In the genomic region with DNA sequence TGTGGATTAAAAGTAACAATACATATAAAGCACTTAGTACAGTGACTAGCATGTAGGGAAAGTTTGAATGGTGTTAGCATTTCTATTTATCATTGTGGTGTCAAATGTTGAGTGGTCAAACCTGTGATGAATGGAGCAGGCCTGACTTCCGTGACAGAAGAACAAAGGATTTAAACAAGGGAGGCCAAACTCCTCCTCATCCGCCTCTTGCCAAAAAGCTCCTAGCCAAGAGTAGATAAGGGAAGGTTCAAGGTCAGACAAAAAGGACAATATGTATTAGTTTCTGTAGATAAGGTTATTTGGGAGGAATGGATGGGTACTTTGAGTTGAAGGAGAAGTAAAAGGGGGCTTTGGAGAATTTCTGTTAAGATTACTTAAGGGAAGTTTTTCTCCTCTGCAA, we compare ENCODE assay signal across 31 cellular contexts. TPM values are rescaled to one million over a fixed set of nuclear protein-coding genes. Genes with fewer than 3 reads are reported as not detected.
A peak's percentile ranks its signal among the peaks of the same experiment; 100 is the strongest.
DNase-seq lines count a peak whose midpoint lies in the region; ATAC-seq and TF ChIP-seq lines count a peak whose summit lies in the region.
"Had no signal": no experiment of that assay in that cellular context is flagged by ENCODE, and none has a peak within 500 bp of the region (broad histone marks: within the 10 kb centered on the region; RNA-seq: fewer than 3 reads in every experiment).

No MANE protein-coding gene starts in this region.

- H3K4me1 ChIP-seq in heart left ventricle: peaks cover 4 to 28% (median 9%) of the 10 kb centered on the region in 12 donors
- peaks cover 32% of the 10 kb centered on the region for H3K4me1 ChIP-seq in left ventricle myocardium inferior
- H3K4me1 ChIP-seq in liver (ENCODE audit: control insufficient read depth in 4 of 4, insufficient read depth in 4 of 4, low read length in 3 of 4): peaks cover 30 to 72% (median 45%) of the 10 kb centered on the region in 4 donors
- peaks cover 13% of the 10 kb centered on the region for H3K4me1 ChIP-seq in testis

- no peaks in the 10 kb centered on the region for H3K9me3 Mint-ChIP-seq in activated T-helper 17 cell treated with anti-CD3 and anti-CD28 coated beads, Interleukin-2, amount 50 U/mL, for 72 hours
- no peaks in the 10 kb centered on the region for H3K9me3 Mint-ChIP-seq in activated CD4-positive, alpha-beta T cell treated with anti-CD3 and anti-CD28 coated beads for 36 hours (ENCODE audit: low read depth)
- H3K9me3 Mint-ChIP-seq: GM23338, H9 had no signal

- H3K27me3 ChIP-seq in heart left ventricle (no peaks in the 10 kb centered on the region), left ventricle myocardium inferior (ENCODE audit: low read depth) (no peaks in the 10 kb centered on the region), liver (ENCODE audit: control insufficient read depth in 4 of 4, insufficient read depth in 4 of 4, low read length in 3 of 4) (no peaks in the 10 kb centered on the region), testis (no peaks in the 10 kb centered on the region)
- H3K27me3 ChIP-seq: BLaER1 had no signal

- no peak overlapping the region for H3K27ac Mint-ChIP-seq in activated T-helper 17 cell treated with anti-CD3 and anti-CD28 coated beads, Interleukin-2, amount 50 U/mL, for 72 hours
- H3K27ac Mint-ChIP-seq in activated CD4-positive, alpha-beta T cell treated with anti-CD3 and anti-CD28 coated beads for 36 hours: no peak overlapping the region
- H3K27ac Mint-ChIP-seq: CD4-positive, CD25-positive, alpha-beta regulatory T cell; GM23338; H9 had no signal

- 27 to 52% (median 39%) methylated on average over 2 of the region's 2 CpGs for WGBS in heart left ventricle, 4 donors
- WGBS in liver: 34% methylated on average over 2 of the region's 2 CpGs
- WGBS in testis, 2 donors: 47 to 49% methylated on average over 2 of the region's 2 CpGs

- CTCF ChIA-PET in activated CD4-positive, alpha-beta T cell treated with anti-CD3 and anti-CD28 coated beads for 36 hours (lab: Charles Lee): interaction anchor here (3.1 to 3.9 kb wide), 2 partner anchors 9 to 34 kb away, joined by 16 to 19 read pairs; no protein-coding TSS in a partner anchor

- intact Hi-C loops in heart left ventricle (cut with DNase I) (loop anchor here in 5 of 10 donors (5.0 to 10.0 kb wide), 3 partner anchors 181 to 354 kb away; no protein-coding TSS in a partner anchor), left ventricle myocardium inferior (cut with micrococcal nuclease) (no loop called here), testis (cut with DNase I; ENCODE audit: low total_unique reads) (no loop called here)
- intact Hi-C loops in activated CD4-positive, alpha-beta T cell treated with anti-CD3 and anti-CD28 coated beads for 36 hours (cut with DNase I, micrococcal nuclease): no loop called here

- H3K4me3 ChIP-seq in heart left ventricle (no peak overlapping the region), left ventricle myocardium inferior (no peak overlapping the region), fibroblast of the aortic adventitia (ENCODE audit: low read depth, low read length) (no peak overlapping the region), liver (ENCODE audit: low read depth in 1 of 3, low read length in 3 of 3) (no peak overlapping the region), testis (no peak overlapping the region)
- H3K4me3 ChIP-seq: BLaER1, GM23338 had no signal

- H3K36me3 Mint-ChIP-seq in activated T-helper 17 cell treated with anti-CD3 and anti-CD28 coated beads, Interleukin-2, amount 50 U/mL, for 72 hours (ENCODE audit: low read depth): no peaks in the 10 kb centered on the region
- no peaks in the 10 kb centered on the region for H3K36me3 Mint-ChIP-seq in activated CD4-positive, alpha-beta T cell treated with anti-CD3 and anti-CD28 coated beads for 36 hours (ENCODE audit: low read depth)
- H3K36me3 Mint-ChIP-seq: CD4-positive, CD25-positive, alpha-beta regulatory T cell had no signal

- H3K9ac ChIP-seq in liver (ENCODE audit: low read depth in 1 of 2, low read length in 2 of 2): no peak overlapping the region
- H3K9ac ChIP-seq: BLaER1, KMS-11, SK-N-SH had no signal

- ATAC-seq in heart left ventricle (peak in 3 of 4 donors; percentile 20 to 42 (median 32)), HG02938 (IDR thresholded peaks at IDR 0.05; ENCODE audit: unreplicated experiment) (no peak)
- no peak for ATAC-seq in activated T-helper 17 cell treated with anti-CD3 and anti-CD28 coated beads, Interleukin-2, amount 50 U/mL, for 72 hours (replicated peaks)
- no peak for ATAC-seq in activated CD4-positive, alpha-beta T cell treated with anti-CD3 and anti-CD28 coated beads for 36 hours
- ATAC-seq: GM23338, Panc1 had no signal

- DNase-seq in heart left ventricle (no peak), left ventricle myocardium inferior (no peak), fibroblast of the aortic adventitia (ENCODE audit: low read depth) (peak; percentile 59), testis (peak; percentile 71)
- DNase-seq in activated CD4-positive, alpha-beta T cell treated with anti-CD3 and anti-CD28 coated beads for 36 hours: no peak
- DNase-seq: CD4-positive, CD25-positive, alpha-beta regulatory T cell; DMS153; DND-41; H9; MM.1S; NCI-H1048; NCI-H1417 treated with DMSO at 0.1 percent for 48 hours; NCI-H1694 treated with DMSO at 0.1 percent for 48 hours; NCI-H2081 treated with DMSO at 0.1 percent for 48 hours; NCI-H2171; NCI-H226; NCI-H510A; NCI-H69; SIG-M5; SK-N-SH had no signal

- POLR2A ChIA-PET in activated CD4-positive, alpha-beta T cell treated with anti-CD3 and anti-CD28 coated beads for 36 hours (lab: Charles Lee): no interaction called here

- H3K9me3 ChIP-seq in heart left ventricle: no peaks in the 10 kb centered on the region
- no peaks in the 10 kb centered on the region for H3K9me3 ChIP-seq in left ventricle myocardium inferior (replicated peaks)
- H3K9me3 ChIP-seq in liver (ENCODE audit: control insufficient read depth in 4 of 4, low read length in 3 of 4): no peaks in the 10 kb centered on the region
- H3K9me3 ChIP-seq in testis: no peaks in the 10 kb centered on the region
- H3K9me3 ChIP-seq: BLaER1, SK-N-SH had no signal

- H3K36me3 ChIP-seq in heart left ventricle (no peaks in the 10 kb centered on the region), left ventricle myocardium inferior (no peaks in the 10 kb centered on the region), liver (ENCODE audit: control insufficient read depth in 4 of 4, insufficient read depth in 3 of 4, low read depth in 1 of 4, low read length in 3 of 4) (no peaks in the 10 kb centered on the region), testis (ENCODE audit: low read depth, missing control alignments) (no peaks in the 10 kb centered on the region)
- H3K36me3 ChIP-seq: BLaER1 had no signal

- TF ChIP-seq CTCF in heart left ventricle (IDR thresholded peaks at IDR 0.05) (no peak), left ventricle myocardium inferior (IDR thresholded peaks at IDR 0.05; ENCODE audit: borderline replicate concordance) (no peak), fibroblast of the aortic adventitia (IDR thresholded peaks at IDR 0.05; ENCODE audit: insufficient read depth, low read length) (no peak), liver (IDR thresholded peaks at IDR 0.05; ENCODE audit: low read depth, low read length, missing input control) (no peak), testis (IDR thresholded peaks at IDR 0.05) (no peak)

- no peak overlapping the region for H3K4me3 Mint-ChIP-seq in activated T-helper 17 cell treated with anti-CD3 and anti-CD28 coated beads, Interleukin-2, amount 50 U/mL, for 72 hours
- H3K4me3 Mint-ChIP-seq in activated CD4-positive, alpha-beta T cell treated with anti-CD3 and anti-CD28 coated beads for 36 hours: no peak overlapping the region
- H3K4me3 Mint-ChIP-seq: CD4-positive, CD25-positive, alpha-beta regulatory T cell; GM23338; H9 had no signal

- H3K27ac ChIP-seq in heart left ventricle: peak overlapping the region in 1 of 12 donors; percentile 8
- no peak overlapping the region for H3K27ac ChIP-seq in left ventricle myocardium inferior (replicated peaks)
- H3K27ac ChIP-seq in liver (ENCODE audit: low read depth in 1 of 2, low read length in 2 of 2): peak overlapping the region; percentile 27 to 33
- no peak overlapping the region for H3K27ac ChIP-seq in testis
- H3K27ac ChIP-seq: BLaER1, KMS-11, RWPE1 had no signal

- peaks cover 5% of the 10 kb centered on the region for H3K27me3 Mint-ChIP-seq in activated T-helper 17 cell treated with anti-CD3 and anti-CD28 coated beads, Interleukin-2, amount 50 U/mL, for 72 hours
- peaks cover 3% of the 10 kb centered on the region for H3K27me3 Mint-ChIP-seq in activated CD4-positive, alpha-beta T cell treated with anti-CD3 and anti-CD28 coated beads for 36 hours

- no peak for TF ChIP-seq RAD21 in liver (IDR thresholded peaks at IDR 0.05)

- peaks cover 12% of the 10 kb centered on the region for H3K4me1 Mint-ChIP-seq in activated T-helper 17 cell treated with anti-CD3 and anti-CD28 coated beads, Interleukin-2, amount 50 U/mL, for 72 hours
- H3K4me1 Mint-ChIP-seq in activated CD4-positive, alpha-beta T cell treated with anti-CD3 and anti-CD28 coated beads for 36 hours: peaks cover 6% of the 10 kb centered on the region
- H3K4me1 Mint-ChIP-seq: GM23338 had no signal

- TF ChIP-seq POLR2A in heart left ventricle (IDR thresholded peaks at IDR 0.05) (no peak), testis (IDR thresholded peaks at IDR 0.05) (no peak)

RNA-seq across cellular contexts. Expression of gene RNASE7, which starts 6.5 kb away (rescaled TPM):
- total RNA-seq in heart left ventricle: not detected
- under 1 TPM in 1 of 2 donors, not detected in 1; 0.04 TPM for polyA plus RNA-seq in heart left ventricle
- total RNA-seq in left ventricle myocardium inferior: not detected
- total RNA-seq in fibroblast of the aortic adventitia (ENCODE audit: low replicate concordance): not detected in 2 replicates
- under 1 TPM in 1 of 2 donors, not detected in 1; 0.33 TPM for total RNA-seq in liver
- under 1 TPM; 0.11 to 0.12 TPM for polyA plus RNA-seq in liver
- under 1 TPM; 0.43 to 0.55 TPM for total RNA-seq in testis
- polyA plus RNA-seq in testis (ENCODE audit: insufficient read depth, low read depth, low replicate concordance): 0.24 TPM
- not detected for total RNA-seq in activated T-helper 17 cell treated with anti-CD3 and anti-CD28 coated beads, Interleukin-2, amount 50 U/mL, for 72 hours
- not detected for total RNA-seq in activated CD4-positive, alpha-beta T cell treated with anti-CD3 and anti-CD28 coated beads for 36 hours
- total RNA-seq: CD4-positive, CD25-positive, alpha-beta regulatory T cell; GM23338; H9; IMR-90; OCI-LY7 had no signal
- polyA plus RNA-seq: AG04450; CD4-positive, CD25-positive, alpha-beta regulatory T cell; GM23338; IMR-90; SK-N-SH had no signal

RNA-seq across cellular contexts. Expression of gene RNASE8, which starts 9.0 kb away (rescaled TPM):
- total RNA-seq in heart left ventricle: not detected
- polyA plus RNA-seq in heart left ventricle: not detected
- total RNA-seq in left ventricle myocardium inferior: not detected
- not detected in 2 replicates for total RNA-seq in fibroblast of the aortic adventitia (ENCODE audit: low replicate concordance)
- total RNA-seq in liver: not detected
- not detected for polyA plus RNA-seq in liver
- total RNA-seq in testis: not detected
- polyA plus RNA-seq in testis (ENCODE audit: insufficient read depth, low read depth, low replicate concordance): not detected
- total RNA-seq in activated T-helper 17 cell treated with anti-CD3 and anti-CD28 coated beads, Interleukin-2, amount 50 U/mL, for 72 hours: not detected
- not detected for total RNA-seq in activated CD4-positive, alpha-beta T cell treated with anti-CD3 and anti-CD28 coated beads for 36 hours
- total RNA-seq: CD4-positive, CD25-positive, alpha-beta regulatory T cell; GM23338; H9; IMR-90; OCI-LY7 had no signal
- polyA plus RNA-seq: AG04450; CD4-positive, CD25-positive, alpha-beta regulatory T cell; GM23338; IMR-90; SK-N-SH had no signal

RNA-seq across cellular contexts. Expression of gene RNASE13, which starts 14.0 kb away (rescaled TPM):
- total RNA-seq in heart left ventricle: not detected
- not detected for polyA plus RNA-seq in heart left ventricle
- not detected for total RNA-seq in left ventricle myocardium inferior
- not detected in 2 replicates for total RNA-seq in fibroblast of the aortic adventitia (ENCODE audit: low replicate concordance)
- total RNA-seq in liver: under 1 TPM; 0.05 to 0.08 TPM
- polyA plus RNA-seq in liver: not detected
- total RNA-seq in testis: not detected
- not detected for polyA plus RNA-seq in testis (ENCODE audit: insufficient read depth, low read depth, low replicate concordance)
- not detected for total RNA-seq in activated T-helper 17 cell treated with anti-CD3 and anti-CD28 coated beads, Interleukin-2, amount 50 U/mL, for 72 hours
- total RNA-seq in activated CD4-positive, alpha-beta T cell treated with anti-CD3 and anti-CD28 coated beads for 36 hours: not detected
- total RNA-seq: CD4-positive, CD25-positive, alpha-beta regulatory T cell; GM23338; H9; IMR-90; OCI-LY7 had no signal
- polyA plus RNA-seq: AG04450; CD4-positive, CD25-positive, alpha-beta regulatory T cell; GM23338; IMR-90; SK-N-SH had no signal

RNA-seq across cellular contexts. Expression of gene TPPP2, which starts 18.6 kb away (rescaled TPM):
- total RNA-seq in heart left ventricle: 1 to 10 TPM in 3 of 9 donors, under 1 TPM in 4, not detected in 2; 0.54 to 2.8 (median 0.99) TPM
- polyA plus RNA-seq in heart left ventricle: under 1 TPM; 0.65 to 0.96 TPM
- total RNA-seq in left ventricle myocardium inferior: 1.6 TPM
- not detected in 2 replicates for total RNA-seq in fibroblast of the aortic adventitia (ENCODE audit: low replicate concordance)
- 1 to 10 TPM; 1.6 to 5.9 TPM for total RNA-seq in liver
- 1 to 10 TPM; 1.5 to 1.6 TPM for polyA plus RNA-seq in liver
- total RNA-seq in testis: 100 to 1,000 TPM in 1 of 2 donors, 10 to 100 TPM in 1; 94.3 to 201 TPM
- polyA plus RNA-seq in testis (ENCODE audit: insufficient read depth, low read depth, low replicate concordance): 490 TPM
- total RNA-seq in activated T-helper 17 cell treated with anti-CD3 and anti-CD28 coated beads, Interleukin-2, amount 50 U/mL, for 72 hours: not detected
- not detected for total RNA-seq in activated CD4-positive, alpha-beta T cell treated with anti-CD3 and anti-CD28 coated beads for 36 hours
- total RNA-seq: CD4-positive, CD25-positive, alpha-beta regulatory T cell; GM23338; H9; IMR-90; OCI-LY7 had no signal
- polyA plus RNA-seq: AG04450; CD4-positive, CD25-positive, alpha-beta regulatory T cell; GM23338; IMR-90; SK-N-SH had no signal

RNA-seq across cellular contexts. Expression of gene ARHGEF40, which starts 21.5 kb away (rescaled TPM):
- total RNA-seq in heart left ventricle (10 to 100 TPM; 16.1 to 31.5 (median 18.8) TPM), left ventricle myocardium inferior (21.3 TPM), fibroblast of the aortic adventitia (ENCODE audit: low replicate concordance) (47.4 and 71.9 TPM in 2 replicates), liver (10 to 100 TPM; 19.8 to 42.5 TPM), testis (10 to 100 TPM; 30.5 to 36.9 TPM)
- polyA plus RNA-seq in heart left ventricle (10 to 100 TPM; 15.5 to 18.2 TPM), liver (10 to 100 TPM in 1 of 2 donors, 1 to 10 TPM in 1; 9.3 to 14.0 TPM), testis (ENCODE audit: insufficient read depth, low read depth, low replicate concordance) (22.0 TPM)
- total RNA-seq in activated T-helper 17 cell treated with anti-CD3 and anti-CD28 coated beads, Interleukin-2, amount 50 U/mL, for 72 hours: under 1 TPM in 1 of 2 donors, not detected in 1; 0.26 TPM
- total RNA-seq in activated CD4-positive, alpha-beta T cell treated with anti-CD3 and anti-CD28 coated beads for 36 hours: under 1 TPM; 0.05 to 0.09 TPM

Comparison
In these comparisons a context has a peak if more than half of its experiments do, and no peak if none do; other contexts are left out.
1. ATAC-seq: peak in heart left ventricle (3 of 4); none in activated T-helper 17 cell treated with anti-CD3 and anti-CD28 coated beads, Interleukin-2, amount 50 U/mL, for 72 hours (single experiment), activated CD4-positive, alpha-beta T cell treated with anti-CD3 and anti-CD28 coated beads for 36 hours (single experiment) and HG02938 (single experiment).
2. DNase-seq: peak in fibroblast of the aortic adventitia (single experiment) and testis (single experiment); none in heart left ventricle (0 of 5), left ventricle myocardium inferior (single experiment) and activated CD4-positive, alpha-beta T cell treated with anti-CD3 and anti-CD28 coated beads for 36 hours (single experiment).
3. H3K27ac ChIP-seq: peak in liver (2 of 2); none in left ventricle myocardium inferior (single experiment) and testis (0 of 2).